In genomic region chr3:12317914-12318313, GRCh38 we compare ENCODE assay signal across 13 cellular contexts.
"Had no signal": no experiment of that assay in that cellular context is flagged by ENCODE, and none has a peak within 500 bp of the region (broad histone marks: within the 10 kb centered on the region; RNA-seq: fewer than 3 reads in every experiment).

No MANE protein-coding gene starts in this region.

- H3K27me3 ChIP-seq: body of pancreas had no signal

- H3K4me1 Mint-ChIP-seq: activated naive CD4-positive, alpha-beta T cell treated with anti-CD3 and anti-CD28 coated beads, Interleukin-2, amount 50 U/mL, for 24 hours; central memory CD8-positive, alpha-beta T cell had no signal

- H3K4me1 ChIP-seq: body of pancreas, pancreas had no signal

- H3K27ac ChIP-seq: body of pancreas, pancreas, tibial artery had no signal

- H3K4me3 Mint-ChIP-seq: activated naive CD4-positive, alpha-beta T cell treated with anti-CD3 and anti-CD28 coated beads, Interleukin-2, amount 50 U/mL, for 24 hours; central memory CD8-positive, alpha-beta T cell; dendritic cell treated with granulocyte-macrophage colony-stimulating factor and Interleukin-4, amounts not matched to agents 40 ng/mL and 50 ng/mL, for 4 days; mesothelial cell of epicardium had no signal

- H3K9me3 Mint-ChIP-seq: activated naive CD4-positive, alpha-beta T cell treated with anti-CD3 and anti-CD28 coated beads, Interleukin-2, amount 50 U/mL, for 24 hours; central memory CD8-positive, alpha-beta T cell; dendritic cell treated with granulocyte-macrophage colony-stimulating factor and Interleukin-4, amounts not matched to agents 40 ng/mL and 50 ng/mL, for 4 days; mesothelial cell of epicardium had no signal

- H3K36me3 Mint-ChIP-seq: activated naive CD4-positive, alpha-beta T cell treated with anti-CD3 and anti-CD28 coated beads, Interleukin-2, amount 50 U/mL, for 24 hours; mesothelial cell of epicardium had no signal

- H3K4me3 ChIP-seq: body of pancreas, pancreas, tibial artery had no signal

- DNase-seq: activated CD4-positive, alpha-beta T cell treated with anti-CD3 and anti-CD28 coated beads for 48 hours; activated T-cell treated with anti-CD3 and anti-CD28 coated beads, Interleukin-2, amount 50 U/mL, for 1 hour; amniotic stem cell; body of pancreas; hypothalamus; left cardiac atrium; pancreas; T-helper 1 cell; tibial artery had no signal

- H3K27ac Mint-ChIP-seq: activated naive CD4-positive, alpha-beta T cell treated with anti-CD3 and anti-CD28 coated beads, Interleukin-2, amount 50 U/mL, for 24 hours; dendritic cell treated with granulocyte-macrophage colony-stimulating factor and Interleukin-4, amounts not matched to agents 40 ng/mL and 50 ng/mL, for 4 days had no signal

- FAIRE-seq: pancreas had no signal

- H3K27me3 Mint-ChIP-seq: dendritic cell treated with granulocyte-macrophage colony-stimulating factor and Interleukin-4, amounts not matched to agents 40 ng/mL and 50 ng/mL, for 4 days had no signal

- H3K36me3 ChIP-seq: pancreas, tibial artery had no signal

- ATAC-seq: body of pancreas, pancreas had no signal

- H3K9me3 ChIP-seq: body of pancreas, pancreas, tibial artery had no signal
